29 cellular contexts compared by ENCODE assay signal in the genomic region with DNA sequence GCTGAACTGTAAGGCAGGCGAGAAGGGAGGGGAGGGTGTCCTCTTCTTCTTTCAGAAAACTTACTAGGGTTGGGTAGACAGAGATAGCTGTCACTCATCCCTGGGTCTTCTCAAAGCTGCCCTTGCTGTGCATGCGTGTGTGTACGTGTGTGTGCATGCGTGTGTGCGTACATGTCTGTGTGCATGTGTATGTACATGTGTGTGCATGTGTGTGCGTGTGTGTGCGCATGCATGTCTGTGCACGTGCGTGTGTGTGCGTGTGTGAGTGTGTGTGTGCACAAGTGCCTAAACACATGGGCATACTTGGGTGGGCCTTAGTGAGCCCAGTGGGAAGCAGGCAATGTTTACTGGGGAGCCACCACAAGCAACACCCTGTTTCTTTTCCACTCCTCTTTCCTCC.
DNase-seq lines count a peak whose midpoint lies in the region; ATAC-seq, FAIRE-seq and TF ChIP-seq lines count a peak whose summit lies in the region.
"Had no signal": no experiment of that assay in that cellular context is flagged by ENCODE, and none has a peak within 500 bp of the region (broad histone marks: within the 10 kb centered on the region; RNA-seq: fewer than 3 reads in every experiment).

No MANE protein-coding gene starts in this region.

- no peak overlapping the region for H3K56ac ChIP-seq in H1 (replicated peaks; ENCODE audit: insufficient read length, low read depth, low read length)

- no peak overlapping the region for H2BK20ac ChIP-seq in H1 (ENCODE audit: low read length)

- no peak overlapping the region for H3K23ac ChIP-seq in H1 (ENCODE audit: insufficient read length)

- H3K9me3 ChIP-seq in right cardiac atrium (ENCODE audit: control insufficient read depth, low read length) = no peaks in the 10 kb centered on the region
- no peaks in the 10 kb centered on the region for H3K9me3 ChIP-seq in H1 (ENCODE audit: insufficient read depth in 2 of 2, low read depth in 1 of 2, low read length in 1 of 2)
- H3K9me3 ChIP-seq: breast epithelium, prostate gland had no signal

- H3K4me3 ChIP-seq in right cardiac atrium (ENCODE audit: low read length) (no peak overlapping the region), H1 (ENCODE audit: extremely low read depth in 1 of 4, insufficient read depth in 2 of 4, low read depth in 3 of 4, low read length in 4 of 4) (no peak overlapping the region)
- H3K4me3 ChIP-seq: breast epithelium, coronary artery, GM23248, prostate gland had no signal

- peak overlapping the region; percentile 99; the same call in 1 of the 2 replicates for H2BK12ac ChIP-seq in H1 (ENCODE audit: low read depth, low read length)

- no peak for FAIRE-seq in H1 (lab: Jason Lieb, UNC)
- FAIRE-seq: G401.6, keratinocyte had no signal

- H4K20me1 ChIP-seq in H1 (replicated peaks in 1 of 2; ENCODE audit: control insufficient read depth in 1 of 2, insufficient read depth in 2 of 2, low read length in 2 of 2) = peaks cover 0 to 2% of the 10 kb centered on the region in 2 experiments

- no peaks in the 10 kb centered on the region for H3K79me1 ChIP-seq in H1 (ENCODE audit: low read depth, low read length)

- no peak overlapping the region for H2AFZ ChIP-seq in H1 (ENCODE audit: low read length)
- H2AFZ ChIP-seq: GM23248 had no signal

- TF ChIP-seq CTCF in H1 (IDR thresholded peaks at IDR 0.05; ENCODE audit: control extremely low read depth in 1 of 3, insufficient read depth in 1 of 3, low read depth in 1 of 3, low read length in 3 of 3) (no peak), neural crest cell (conservative IDR thresholded peaks at IDR 0.05) (no peak)

- no peak for ATAC-seq in Right ventricle myocardium superior (ENCODE audit: poor library complexity)
- ATAC-seq in right cardiac atrium = no peak
- ATAC-seq: PC-3 had no signal

- peak overlapping the region; percentile 11; the same call in 1 of the 2 replicates for H3K18ac ChIP-seq in H1 (ENCODE audit: extremely low read depth, low read length)

- peak overlapping the region; percentile 89 for H3K27ac Mint-ChIP-seq in neural crest cell (ENCODE audit: unreplicated experiment)
- H3K27ac Mint-ChIP-seq: activated CD4-positive, alpha-beta memory T cell treated with anti-CD3 and anti-CD28 coated beads, Interleukin-2, amount 10 ng/mL, durations not matched to agents 7 days and 5 days; HFFc6 had no signal

- WGBS in right cardiac atrium = 97% methylated on average over 10 of the region's 10 CpGs
- WGBS in H1 (ENCODE audit: extremely low coverage in 1 of 2, insufficient coverage in 1 of 2, insufficient read length in 1 of 2, insufficient replicate concordance in 2 of 2, low coverage in 1 of 2, low lambda C conversion rate in 2 of 2, missing lambda C conversion rate in 1 of 2), 2 experiments = 88% methylated on average over 9 of the region's 10 CpGs; no CpG with 5 or more reads in 1 of the 2 experiments

- peaks cover 33% of the 10 kb centered on the region for H3K27me3 Mint-ChIP-seq in neural crest cell (ENCODE audit: low read depth)

- H3K27ac ChIP-seq in right cardiac atrium (ENCODE audit: low read length) (no peak overlapping the region), H1 (ENCODE audit: low read depth, low read length) (no peak overlapping the region; the same call in 1 of the 2 replicates)
- H3K27ac ChIP-seq: breast epithelium, GM23248, prostate gland had no signal

- no peak overlapping the region for H4K8ac ChIP-seq in H1 (ENCODE audit: extremely low read depth, insufficient read depth, low read length)

- no peak overlapping the region for H2BK5ac ChIP-seq in H1 (ENCODE audit: low read depth, low read length)

- DNase-seq in Right ventricle myocardium superior (peak; percentile 26), right cardiac atrium (no peak), H1 (ENCODE audit: low read depth in 1 of 2, low spot score in 2 of 2) (no peak), neural crest cell (ENCODE audit: low read depth, low spot score) (no peak), NCI-H526 (lab: John Stamatoyannopoulos, UW) (no peak), NCI-H187 (lab: John Stamatoyannopoulos, UW) (no peak), NCI-H128 (lab: John Stamatoyannopoulos, UW; ENCODE audit: unreplicated experiment) (no peak), NCI-H1105 treated with DMSO at 0.1 percent for 48 hours (lab: John Stamatoyannopoulos, UW) (no peak)
- DNase-seq: activated CD4-positive, alpha-beta memory T cell treated with anti-CD3 and anti-CD28 coated beads, Interleukin-2, amount 10 ng/mL, durations not matched to agents 7 days and 5 days; activated CD4-positive, alpha-beta T cell treated with anti-CD3 and anti-CD28 coated beads for 1 hour; activated CD8-positive, alpha-beta memory T cell treated with anti-CD3 and anti-CD28 coated beads, Interleukin-2, amount 50 U/mL, for 4 hours; activated naive CD4-positive, alpha-beta T cell treated with anti-CD3 and anti-CD28 coated beads, Interleukin-2, amount 50 U/mL, for 16 hours; GM23248; HFFc6; IMR-90; left ventricle myocardium superior; NCI-H1048; NCI-H1930; NCI-H510A treated with DMSO at 0.1 percent for 48 hours; NK-92 treated with Interleukin-12 subunit alpha and Interleukin-12 subunit beta, amount 100 ng/mL, for 24 hours; PC-3; stimulated activated CD4-positive, alpha-beta T cell treated with anti-CD3 and anti-CD28 coated beads, Interleukin-4, amount 100 ng/mL, for 24 hours; T-helper 2 cell had no signal

- no peaks in the 10 kb centered on the region for H3K27me3 ChIP-seq in right cardiac atrium (ENCODE audit: control insufficient read depth, insufficient read depth)
- peaks cover 0 to 18% (median 0%) of the 10 kb centered on the region in 4 experiments; a peak in 4 of 7 replicates for H3K27me3 ChIP-seq in H1 (replicated peaks in 1 of 4; ENCODE audit: control insufficient read depth in 3 of 4, extremely low read depth in 1 of 4, insufficient read depth in 3 of 4, low read length in 3 of 4)
- H3K27me3 ChIP-seq: breast epithelium had no signal

- H3K4me1 ChIP-seq in right cardiac atrium (ENCODE audit: control insufficient read depth, insufficient read depth, low read length) = peaks cover 3% of the 10 kb centered on the region
- peaks cover 5 to 19% (median 11%) of the 10 kb centered on the region in 4 experiments for H3K4me1 ChIP-seq in H1 (replicated peaks in 1 of 4; ENCODE audit: control insufficient read depth in 3 of 4, insufficient read depth in 4 of 4, low read length in 3 of 4)
- H3K4me1 ChIP-seq: breast epithelium, prostate gland had no signal

- peaks cover 2% of the 10 kb centered on the region for H3K9me3 Mint-ChIP-seq in neural crest cell
- H3K9me3 Mint-ChIP-seq: activated CD4-positive, alpha-beta memory T cell treated with anti-CD3 and anti-CD28 coated beads, Interleukin-2, amount 10 ng/mL, durations not matched to agents 7 days and 5 days; HFFc6; type B pancreatic cell had no signal

- no peak for TF ChIP-seq POLR2A in H1 (IDR thresholded peaks at IDR 0.05; ENCODE audit: control extremely low read depth in 1 of 2, low read depth in 2 of 2, low read length in 2 of 2)

- H2BK15ac ChIP-seq in H1 (ENCODE audit: low read length) = peak overlapping the region; percentile 48; the same call in 1 of the 2 replicates

- no peak overlapping the region for H4K5ac ChIP-seq in H1 (ENCODE audit: insufficient read length, low read depth, low read length)

- H3K9ac ChIP-seq in H1 (replicated peaks in 1 of 4; ENCODE audit: extremely low read depth in 1 of 4, low read depth in 3 of 4, low read length in 3 of 4) = no peak overlapping the region; a peak in 1 of 7 replicates
- H3K9ac ChIP-seq: GM23248 had no signal

- intact Hi-C loops in Right ventricle myocardium superior (cut with DNase I) (no loop called here), right cardiac atrium (cut with DNase I) (no loop called here)

- TF ChIP-seq RAD21 in H1 (IDR thresholded peaks at IDR 0.05 in 1 of 2, conservative IDR thresholded peaks at IDR 0.05 in 1 of 2; ENCODE audit: low read depth in 2 of 2, low read length in 2 of 2) = no peak

- peak overlapping the region; percentile 81 for H4K91ac ChIP-seq in H1 (replicated peaks; ENCODE audit: insufficient read length, low read length)

- H3K4me1 Mint-ChIP-seq in neural crest cell = peaks cover 21% of the 10 kb centered on the region
- H3K4me1 Mint-ChIP-seq: activated CD4-positive, alpha-beta memory T cell treated with anti-CD3 and anti-CD28 coated beads, Interleukin-2, amount 10 ng/mL, durations not matched to agents 7 days and 5 days had no signal

- CTCF ChIA-PET in H1 (lab: Charles Lee; ENCODE audit: partially characterized antibody) = interaction anchor here (0.7 to 1.7 kb wide), 3 partner anchors 12 to 89 kb away, joined by 3 to 6 read pairs (median 4); no protein-coding TSS in a partner anchor

- POLR2A ChIA-PET in H1 (lab: Charles Lee; ENCODE audit: partially characterized antibody) = interaction anchor here (1.2 kb wide), 1 partner anchor 155 kb away, joined by 3 read pairs; the partner anchor contains the start of gene TNRC6C

- no peak overlapping the region for H3K4ac ChIP-seq in H1 (replicated peaks; ENCODE audit: insufficient read length, low read depth, low read length)

- H3K79me2 ChIP-seq in H1 (ENCODE audit: control insufficient read depth in 1 of 2, insufficient read depth in 2 of 2, low read length in 2 of 2) = no peaks in the 10 kb centered on the region

- no peak overlapping the region for H2BK120ac ChIP-seq in H1 (replicated peaks; ENCODE audit: low read depth, low read length)

- H3K36me3 Mint-ChIP-seq in neural crest cell (ENCODE audit: low read depth) = no peaks in the 10 kb centered on the region
- H3K36me3 Mint-ChIP-seq: type B pancreatic cell had no signal

- no peaks in the 10 kb centered on the region for H3K36me3 ChIP-seq in H1 (ENCODE audit: control insufficient read depth in 2 of 4, insufficient read depth in 4 of 4, low read length in 3 of 4)
- H3K36me3 ChIP-seq: breast epithelium, prostate gland had no signal

- H2AK5ac ChIP-seq in H1 (ENCODE audit: low read depth, low read length) = peak overlapping the region; percentile 20; the same call in 1 of the 2 replicates

- H3K4me3 Mint-ChIP-seq in neural crest cell = no peak overlapping the region
- H3K4me3 Mint-ChIP-seq: activated CD4-positive, alpha-beta memory T cell treated with anti-CD3 and anti-CD28 coated beads, Interleukin-2, amount 10 ng/mL, durations not matched to agents 7 days and 5 days; HFFc6 had no signal

- TF ChIP-seq EP300 in H1 (IDR thresholded peaks at IDR 0.05; ENCODE audit: borderline replicate concordance in 1 of 2, low read depth in 2 of 2, low read length in 2 of 2) = no peak

- no peak overlapping the region; a peak in 1 of 4 replicates for H3K4me2 ChIP-seq in H1 (ENCODE audit: insufficient read depth in 1 of 2, low read depth in 2 of 2, low read length in 2 of 2)

- no peak overlapping the region for H3K14ac ChIP-seq in H1 (ENCODE audit: insufficient read length)

- peaks cover 3% of the 10 kb centered on the region; the same call in 1 of the 2 replicates for H3K23me2 ChIP-seq in H1 (ENCODE audit: low read depth, low read length)

TF ChIP-seq in H1, 55 proteins besides CTCF, POLR2A, EP300 and RAD21 (continues in another document):
- TF ChIP-seq FOSL1 (IDR thresholded peaks at IDR 0.05; ENCODE audit: insufficient read depth, low read depth, low read length) = no peak
- no peak for TF ChIP-seq SRF (IDR thresholded peaks at IDR 0.05; ENCODE audit: low read depth, low read length)
- TF ChIP-seq, protein P1, sequence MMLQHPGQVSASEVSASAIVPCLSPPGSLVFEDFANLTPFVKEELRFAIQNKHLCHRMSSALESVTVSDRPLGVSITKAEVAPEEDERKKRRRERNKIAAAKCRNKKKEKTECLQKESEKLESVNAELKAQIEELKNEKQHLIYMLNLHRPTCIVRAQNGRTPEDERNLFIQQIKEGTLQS (IDR thresholded peaks at IDR 0.05; ENCODE audit: insufficient read depth, low read depth, low read length) = no peak
